ENCODE assay signal across 1 cellular context in the genomic region with DNA sequence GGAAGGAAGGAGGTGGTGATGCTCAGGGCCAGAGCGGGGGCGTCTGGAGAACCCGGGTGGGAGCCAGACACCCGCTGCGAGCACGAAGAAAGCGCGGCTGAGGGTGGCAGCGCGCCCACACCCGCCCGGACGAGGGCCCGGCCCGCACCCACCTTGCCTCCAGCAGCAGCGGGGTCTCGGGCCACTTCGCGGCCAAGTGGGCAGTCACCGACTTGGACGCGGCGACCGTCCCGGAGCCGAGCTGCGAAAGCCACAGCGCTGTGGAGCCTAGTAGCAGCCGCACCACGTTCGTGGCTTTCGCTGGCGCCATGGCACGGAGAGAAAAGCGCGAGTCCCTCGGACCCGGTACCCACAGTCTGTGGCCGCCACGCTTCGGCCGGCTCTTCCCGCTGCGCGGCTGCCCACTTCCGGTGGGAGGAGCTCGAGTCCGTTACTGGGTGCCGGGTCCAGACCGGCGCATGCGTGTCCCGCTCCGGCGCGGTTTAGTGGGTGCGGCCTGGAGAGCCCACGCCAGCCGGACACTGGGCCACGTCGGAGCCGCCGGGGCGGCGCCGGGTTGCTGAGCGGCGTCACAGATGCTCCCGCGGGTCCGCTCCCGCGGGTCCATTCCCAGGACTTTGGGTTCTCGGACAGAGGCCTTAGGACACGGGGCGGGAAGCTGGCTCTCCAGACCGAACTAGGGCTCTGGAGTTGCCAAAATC.
TF ChIP-seq lines count a peak whose summit lies in the region.

A gene with protein sequence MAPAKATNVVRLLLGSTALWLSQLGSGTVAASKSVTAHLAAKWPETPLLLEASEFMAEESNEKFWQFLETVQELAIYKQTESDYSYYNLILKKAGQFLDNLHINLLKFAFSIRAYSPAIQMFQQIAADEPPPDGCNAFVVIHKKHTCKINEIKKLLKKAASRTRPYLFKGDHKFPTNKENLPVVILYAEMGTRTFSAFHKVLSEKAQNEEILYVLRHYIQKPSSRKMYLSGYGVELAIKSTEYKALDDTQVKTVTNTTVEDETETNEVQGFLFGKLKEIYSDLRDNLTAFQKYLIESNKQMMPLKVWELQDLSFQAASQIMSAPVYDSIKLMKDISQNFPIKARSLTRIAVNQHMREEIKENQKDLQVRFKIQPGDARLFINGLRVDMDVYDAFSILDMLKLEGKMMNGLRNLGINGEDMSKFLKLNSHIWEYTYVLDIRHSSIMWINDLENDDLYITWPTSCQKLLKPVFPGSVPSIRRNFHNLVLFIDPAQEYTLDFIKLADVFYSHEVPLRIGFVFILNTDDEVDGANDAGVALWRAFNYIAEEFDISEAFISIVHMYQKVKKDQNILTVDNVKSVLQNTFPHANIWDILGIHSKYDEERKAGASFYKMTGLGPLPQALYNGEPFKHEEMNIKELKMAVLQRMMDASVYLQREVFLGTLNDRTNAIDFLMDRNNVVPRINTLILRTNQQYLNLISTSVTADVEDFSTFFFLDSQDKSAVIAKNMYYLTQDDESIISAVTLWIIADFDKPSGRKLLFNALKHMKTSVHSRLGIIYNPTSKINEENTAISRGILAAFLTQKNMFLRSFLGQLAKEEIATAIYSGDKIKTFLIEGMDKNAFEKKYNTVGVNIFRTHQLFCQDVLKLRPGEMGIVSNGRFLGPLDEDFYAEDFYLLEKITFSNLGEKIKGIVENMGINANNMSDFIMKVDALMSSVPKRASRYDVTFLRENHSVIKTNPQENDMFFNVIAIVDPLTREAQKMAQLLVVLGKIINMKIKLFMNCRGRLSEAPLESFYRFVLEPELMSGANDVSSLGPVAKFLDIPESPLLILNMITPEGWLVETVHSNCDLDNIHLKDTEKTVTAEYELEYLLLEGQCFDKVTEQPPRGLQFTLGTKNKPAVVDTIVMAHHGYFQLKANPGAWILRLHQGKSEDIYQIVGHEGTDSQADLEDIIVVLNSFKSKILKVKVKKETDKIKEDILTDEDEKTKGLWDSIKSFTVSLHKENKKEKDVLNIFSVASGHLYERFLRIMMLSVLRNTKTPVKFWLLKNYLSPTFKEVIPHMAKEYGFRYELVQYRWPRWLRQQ (N-terminal part only) (minus strand): TSS at position 399 of the 701 bp plus-strand sequence. CDS start 89 bp downstream, at position 310.

TF ChIP-seq in HEK293, 187 proteins besides CTCF, POLR2A, EP300 and RAD21 (continued from another document and continues in another):
- TF ChIP-seq, protein P1, sequence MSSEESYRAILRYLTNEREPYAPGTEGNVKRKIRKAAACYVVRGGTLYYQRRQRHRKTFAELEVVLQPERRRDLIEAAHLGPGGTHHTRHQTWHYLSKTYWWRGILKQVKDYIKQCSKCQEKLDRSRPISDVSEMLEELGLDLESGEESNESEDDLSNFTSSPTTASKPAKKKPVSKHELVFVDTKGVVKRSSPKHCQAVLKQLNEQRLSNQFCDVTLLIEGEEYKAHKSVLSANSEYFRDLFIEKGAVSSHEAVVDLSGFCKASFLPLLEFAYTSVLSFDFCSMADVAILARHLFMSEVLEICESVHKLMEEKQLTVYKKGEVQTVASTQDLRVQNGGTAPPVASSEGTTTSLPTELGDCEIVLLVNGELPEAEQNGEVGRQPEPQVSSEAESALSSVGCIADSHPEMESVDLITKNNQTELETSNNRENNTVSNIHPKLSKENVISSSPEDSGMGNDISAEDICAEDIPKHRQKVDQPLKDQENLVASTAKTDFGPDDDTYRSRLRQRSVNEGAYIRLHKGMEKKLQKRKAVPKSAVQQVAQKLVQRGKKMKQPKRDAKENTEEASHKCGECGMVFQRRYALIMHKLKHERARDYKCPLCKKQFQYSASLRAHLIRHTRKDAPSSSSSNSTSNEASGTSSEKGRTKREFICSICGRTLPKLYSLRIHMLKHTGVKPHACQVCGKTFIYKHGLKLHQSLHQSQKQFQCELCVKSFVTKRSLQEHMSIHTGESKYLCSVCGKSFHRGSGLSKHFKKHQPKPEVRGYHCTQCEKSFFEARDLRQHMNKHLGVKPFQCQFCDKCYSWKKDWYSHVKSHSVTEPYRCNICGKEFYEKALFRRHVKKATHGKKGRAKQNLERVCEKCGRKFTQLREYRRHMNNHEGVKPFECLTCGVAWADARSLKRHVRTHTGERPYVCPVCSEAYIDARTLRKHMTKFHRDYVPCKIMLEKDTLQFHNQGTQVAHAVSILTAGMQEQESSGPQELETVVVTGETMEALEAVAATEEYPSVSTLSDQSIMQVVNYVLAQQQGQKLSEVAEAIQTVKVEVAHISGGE (tag by site-specific recombination; conservative IDR thresholded peaks at IDR 0.05; ENCODE audit: low read depth) = peak; percentile 91
- TF ChIP-seq, protein P2, sequence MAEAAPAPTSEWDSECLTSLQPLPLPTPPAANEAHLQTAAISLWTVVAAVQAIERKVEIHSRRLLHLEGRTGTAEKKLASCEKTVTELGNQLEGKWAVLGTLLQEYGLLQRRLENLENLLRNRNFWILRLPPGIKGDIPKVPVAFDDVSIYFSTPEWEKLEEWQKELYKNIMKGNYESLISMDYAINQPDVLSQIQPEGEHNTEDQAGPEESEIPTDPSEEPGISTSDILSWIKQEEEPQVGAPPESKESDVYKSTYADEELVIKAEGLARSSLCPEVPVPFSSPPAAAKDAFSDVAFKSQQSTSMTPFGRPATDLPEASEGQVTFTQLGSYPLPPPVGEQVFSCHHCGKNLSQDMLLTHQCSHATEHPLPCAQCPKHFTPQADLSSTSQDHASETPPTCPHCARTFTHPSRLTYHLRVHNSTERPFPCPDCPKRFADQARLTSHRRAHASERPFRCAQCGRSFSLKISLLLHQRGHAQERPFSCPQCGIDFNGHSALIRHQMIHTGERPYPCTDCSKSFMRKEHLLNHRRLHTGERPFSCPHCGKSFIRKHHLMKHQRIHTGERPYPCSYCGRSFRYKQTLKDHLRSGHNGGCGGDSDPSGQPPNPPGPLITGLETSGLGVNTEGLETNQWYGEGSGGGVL (tag by site-specific recombination; IDR thresholded peaks at IDR 0.05) = no peak
- TF ChIP-seq REPIN1 (tag by site-specific recombination; IDR thresholded peaks at IDR 0.05; ENCODE audit: low read depth) (no peak; the same call in 1 of the 2 replicates), ZNF341 (tag by site-specific recombination; IDR thresholded peaks at IDR 0.05; ENCODE audit: low read depth) (peak; percentile 95), ZNF830 (tag by site-specific recombination; IDR thresholded peaks at IDR 0.05; ENCODE audit: low read depth) (no peak), ZNF175 (tag by site-specific recombination; IDR thresholded peaks at IDR 0.05) (no peak), MYNN (tag by site-specific recombination; IDR thresholded peaks at IDR 0.05; ENCODE audit: borderline replicate concordance) (no peak), ZSCAN30 (tag by site-specific recombination; IDR thresholded peaks at IDR 0.05) (peak; percentile 25; the same call in 1 of the 2 replicates), ZIC2 (tag by site-specific recombination; IDR thresholded peaks at IDR 0.05) (peak; percentile 58), ZNF514 (tag by site-specific recombination; IDR thresholded peaks at IDR 0.05) (no peak), ZNF658 (tag by site-specific recombination; IDR thresholded peaks at IDR 0.05) (no peak), BCL11A (tag by site-specific recombination; IDR thresholded peaks at IDR 0.05; ENCODE audit: low read depth) (no peak), ZBTB1 (tag by site-specific recombination; IDR thresholded peaks at IDR 0.05) (no peak), FEZF1 (tag by site-specific recombination; IDR thresholded peaks at IDR 0.05) (peak; percentile 72), ZNF654 (tag by site-specific recombination; IDR thresholded peaks at IDR 0.05; ENCODE audit: low read depth) (no peak), ZNF10 (tag by site-specific recombination; IDR thresholded peaks at IDR 0.05) (peak; percentile 69; the same call in 1 of the 2 replicates), SCRT2 (tag by site-specific recombination; IDR thresholded peaks at IDR 0.05) (no peak)
- TF ChIP-seq, protein P3, sequence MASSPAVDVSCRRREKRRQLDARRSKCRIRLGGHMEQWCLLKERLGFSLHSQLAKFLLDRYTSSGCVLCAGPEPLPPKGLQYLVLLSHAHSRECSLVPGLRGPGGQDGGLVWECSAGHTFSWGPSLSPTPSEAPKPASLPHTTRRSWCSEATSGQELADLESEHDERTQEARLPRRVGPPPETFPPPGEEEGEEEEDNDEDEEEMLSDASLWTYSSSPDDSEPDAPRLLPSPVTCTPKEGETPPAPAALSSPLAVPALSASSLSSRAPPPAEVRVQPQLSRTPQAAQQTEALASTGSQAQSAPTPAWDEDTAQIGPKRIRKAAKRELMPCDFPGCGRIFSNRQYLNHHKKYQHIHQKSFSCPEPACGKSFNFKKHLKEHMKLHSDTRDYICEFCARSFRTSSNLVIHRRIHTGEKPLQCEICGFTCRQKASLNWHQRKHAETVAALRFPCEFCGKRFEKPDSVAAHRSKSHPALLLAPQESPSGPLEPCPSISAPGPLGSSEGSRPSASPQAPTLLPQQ (tag by site-specific recombination; IDR thresholded peaks at IDR 0.05) = peak; percentile 67; the same call in 1 of the 2 replicates
- TF ChIP-seq, protein P4, sequence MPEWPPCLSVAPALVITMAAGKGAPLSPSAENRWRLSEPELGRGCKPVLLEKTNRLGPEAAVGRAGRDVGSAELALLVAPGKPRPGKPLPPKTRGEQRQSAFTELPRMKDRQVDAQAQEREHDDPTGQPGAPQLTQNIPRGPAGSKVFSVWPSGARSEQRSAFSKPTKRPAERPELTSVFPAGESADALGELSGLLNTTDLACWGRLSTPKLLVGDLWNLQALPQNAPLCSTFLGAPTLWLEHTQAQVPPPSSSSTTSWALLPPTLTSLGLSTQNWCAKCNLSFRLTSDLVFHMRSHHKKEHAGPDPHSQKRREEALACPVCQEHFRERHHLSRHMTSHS (tag by site-specific recombination; IDR thresholded peaks at IDR 0.05) = no peak
- TF ChIP-seq, protein P5, sequence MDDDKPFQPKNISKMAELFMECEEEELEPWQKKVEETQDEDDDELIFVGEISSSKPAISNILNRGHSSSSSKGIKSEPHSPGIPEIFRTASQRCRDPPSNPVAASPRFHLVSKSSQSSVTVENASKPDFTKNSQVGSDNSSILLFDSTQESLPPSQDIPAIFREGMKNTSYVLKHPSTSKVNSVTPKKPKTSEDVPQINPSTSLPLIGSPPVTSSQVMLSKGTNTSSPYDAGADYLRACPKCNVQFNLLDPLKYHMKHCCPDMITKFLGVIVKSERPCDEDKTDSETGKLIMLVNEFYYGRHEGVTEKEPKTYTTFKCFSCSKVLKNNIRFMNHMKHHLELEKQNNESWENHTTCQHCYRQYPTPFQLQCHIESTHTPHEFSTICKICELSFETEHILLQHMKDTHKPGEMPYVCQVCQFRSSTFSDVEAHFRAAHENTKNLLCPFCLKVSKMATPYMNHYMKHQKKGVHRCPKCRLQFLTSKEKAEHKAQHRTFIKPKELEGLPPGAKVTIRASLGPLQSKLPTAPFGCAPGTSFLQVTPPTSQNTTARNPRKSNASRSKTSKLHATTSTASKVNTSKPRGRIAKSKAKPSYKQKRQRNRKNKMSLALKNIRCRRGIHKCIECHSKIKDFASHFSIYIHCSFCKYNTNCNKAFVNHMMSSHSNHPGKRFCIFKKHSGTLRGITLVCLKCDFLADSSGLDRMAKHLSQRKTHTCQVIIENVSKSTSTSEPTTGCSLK (tag by site-specific recombination; IDR thresholded peaks at IDR 0.05) = no peak
- TF ChIP-seq, protein P6, sequence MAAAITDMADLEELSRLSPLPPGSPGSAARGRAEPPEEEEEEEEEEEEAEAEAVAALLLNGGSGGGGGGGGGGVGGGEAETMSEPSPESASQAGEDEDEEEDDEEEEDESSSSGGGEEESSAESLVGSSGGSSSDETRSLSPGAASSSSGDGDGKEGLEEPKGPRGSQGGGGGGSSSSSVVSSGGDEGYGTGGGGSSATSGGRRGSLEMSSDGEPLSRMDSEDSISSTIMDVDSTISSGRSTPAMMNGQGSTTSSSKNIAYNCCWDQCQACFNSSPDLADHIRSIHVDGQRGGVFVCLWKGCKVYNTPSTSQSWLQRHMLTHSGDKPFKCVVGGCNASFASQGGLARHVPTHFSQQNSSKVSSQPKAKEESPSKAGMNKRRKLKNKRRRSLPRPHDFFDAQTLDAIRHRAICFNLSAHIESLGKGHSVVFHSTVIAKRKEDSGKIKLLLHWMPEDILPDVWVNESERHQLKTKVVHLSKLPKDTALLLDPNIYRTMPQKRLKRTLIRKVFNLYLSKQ (tag by site-specific recombination; IDR thresholded peaks at IDR 0.05; ENCODE audit: borderline replicate concordance) = no peak
- TF ChIP-seq, protein P7, sequence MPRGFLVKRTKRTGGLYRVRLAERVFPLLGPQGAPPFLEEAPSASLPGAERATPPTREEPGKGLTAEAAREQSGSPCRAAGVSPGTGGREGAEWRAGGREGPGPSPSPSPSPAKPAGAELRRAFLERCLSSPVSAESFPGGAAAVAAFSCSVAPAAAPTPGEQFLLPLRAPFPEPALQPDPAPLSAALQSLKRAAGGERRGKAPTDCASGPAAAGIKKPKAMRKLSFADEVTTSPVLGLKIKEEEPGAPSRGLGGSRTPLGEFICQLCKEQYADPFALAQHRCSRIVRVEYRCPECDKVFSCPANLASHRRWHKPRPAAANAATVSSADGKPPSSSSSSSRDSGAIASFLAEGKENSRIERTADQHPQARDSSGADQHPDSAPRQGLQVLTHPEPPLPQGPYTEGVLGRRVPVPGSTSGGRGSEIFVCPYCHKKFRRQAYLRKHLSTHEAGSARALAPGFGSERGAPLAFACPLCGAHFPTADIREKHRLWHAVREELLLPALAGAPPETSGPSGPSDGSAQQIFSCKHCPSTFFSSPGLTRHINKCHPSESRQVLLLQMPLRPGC (tag by site-specific recombination; IDR thresholded peaks at IDR 0.05) = no peak
- TF ChIP-seq, protein P8, sequence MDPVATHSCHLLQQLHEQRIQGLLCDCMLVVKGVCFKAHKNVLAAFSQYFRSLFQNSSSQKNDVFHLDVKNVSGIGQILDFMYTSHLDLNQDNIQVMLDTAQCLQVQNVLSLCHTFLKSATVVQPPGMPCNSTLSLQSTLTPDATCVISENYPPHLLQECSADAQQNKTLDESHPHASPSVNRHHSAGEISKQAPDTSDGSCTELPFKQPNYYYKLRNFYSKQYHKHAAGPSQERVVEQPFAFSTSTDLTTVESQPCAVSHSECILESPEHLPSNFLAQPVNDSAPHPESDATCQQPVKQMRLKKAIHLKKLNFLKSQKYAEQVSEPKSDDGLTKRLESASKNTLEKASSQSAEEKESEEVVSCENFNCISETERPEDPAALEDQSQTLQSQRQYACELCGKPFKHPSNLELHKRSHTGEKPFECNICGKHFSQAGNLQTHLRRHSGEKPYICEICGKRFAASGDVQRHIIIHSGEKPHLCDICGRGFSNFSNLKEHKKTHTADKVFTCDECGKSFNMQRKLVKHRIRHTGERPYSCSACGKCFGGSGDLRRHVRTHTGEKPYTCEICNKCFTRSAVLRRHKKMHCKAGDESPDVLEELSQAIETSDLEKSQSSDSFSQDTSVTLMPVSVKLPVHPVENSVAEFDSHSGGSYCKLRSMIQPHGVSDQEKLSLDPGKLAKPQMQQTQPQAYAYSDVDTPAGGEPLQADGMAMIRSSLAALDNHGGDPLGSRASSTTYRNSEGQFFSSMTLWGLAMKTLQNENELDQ (tag by site-specific recombination; IDR thresholded peaks at IDR 0.05; ENCODE audit: low read depth) = no peak
